ENCODE assay signal across 1 cellular context in genomic region chr7:76509931-76510877, GRCh38.
TF ChIP-seq lines count a peak whose summit lies in the region.

Gene UPK3B, plus strand, starts transcription at chr7:76510552. Its CDS starts 101 bp downstream, at chr7:76510653.

TF ChIP-seq in HEK293, 187 proteins besides CTCF, POLR2A, EP300 and RAD21 (continued from another document):
- no peak for TF ChIP-seq HIC1 (tag by site-specific recombination; IDR thresholded peaks at IDR 0.05)
